Comparison of ENCODE assay signal across 8 cellular contexts in the genomic region with DNA sequence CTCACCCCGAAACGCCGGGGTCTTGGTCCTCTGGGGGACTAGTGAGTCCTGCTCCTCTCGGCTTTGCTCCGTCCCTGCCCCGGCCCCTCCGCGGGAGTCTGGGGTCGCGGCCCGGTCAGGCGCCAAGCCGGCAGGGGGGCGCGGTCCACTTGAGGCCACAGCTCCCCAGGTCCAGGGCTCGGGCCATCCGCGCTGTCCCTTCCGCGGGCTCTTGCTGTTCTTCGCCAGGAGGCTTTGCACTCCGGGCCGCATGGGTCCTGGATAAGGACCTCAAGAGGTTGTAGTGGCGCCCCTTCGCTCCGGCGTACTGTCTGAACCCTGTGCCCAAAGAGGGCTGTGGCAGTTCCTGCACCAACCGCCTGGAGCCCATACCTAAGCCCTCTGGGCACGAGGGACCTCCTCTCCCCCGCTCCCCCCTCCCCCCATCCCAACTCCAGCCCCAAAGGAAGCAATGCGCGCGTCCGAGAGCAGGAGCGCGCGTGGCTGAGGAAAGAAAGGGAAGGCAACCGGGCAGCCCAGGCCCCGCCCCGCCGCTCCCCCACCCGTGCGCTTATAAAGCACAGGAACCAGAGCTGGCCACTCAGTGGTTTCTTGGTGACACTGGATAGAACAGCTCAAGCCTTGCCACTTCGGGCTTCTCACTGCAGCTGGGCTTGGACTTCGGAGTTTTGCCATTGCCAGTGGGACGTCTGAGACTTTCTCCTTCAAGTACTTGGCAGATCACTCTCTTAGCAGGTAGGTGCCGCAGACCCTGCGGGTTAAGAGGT. TPM values are rescaled to one million over a fixed set of nuclear protein-coding genes. Genes with fewer than 3 reads are reported as not detected.
DNase-seq lines count a peak whose midpoint lies in the region; ATAC-seq and TF ChIP-seq lines count a peak whose summit lies in the region.

A gene with protein sequence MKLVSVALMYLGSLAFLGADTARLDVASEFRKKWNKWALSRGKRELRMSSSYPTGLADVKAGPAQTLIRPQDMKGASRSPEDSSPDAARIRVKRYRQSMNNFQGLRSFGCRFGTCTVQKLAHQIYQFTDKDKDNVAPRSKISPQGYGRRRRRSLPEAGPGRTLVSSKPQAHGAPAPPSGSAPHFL (plus strand): TSS at position 579 of the 767 bp plus-strand sequence. CDS start 628 bp downstream, outside the sequence.

- intact Hi-C loops in sciatic nerve (cut with DNase I): loop anchor here (5.0 kb wide), 2 partner anchors 92 to 547 kb away; no protein-coding TSS in a partner anchor

- H3K27ac ChIP-seq in HUES6 (ENCODE audit: low read depth, low read length) (peak within 1 kb of the TSS; percentile 83), iPS-20b (ENCODE audit: low read length) (peak within 1 kb of the TSS; percentile 6)

- H3K4me1 ChIP-seq in HUES6 (ENCODE audit: control insufficient read depth, insufficient read depth, low read length) (peaks cover 25% of the 10 kb centered on the region), iPS-20b (ENCODE audit: insufficient read depth, low read length) (peaks cover 14% of the 10 kb centered on the region; the same call in 1 of the 2 replicates)

- peak within 1 kb of the TSS; percentile 95 for H3K9ac ChIP-seq in HUES6 (ENCODE audit: low read length)
- peak within 1 kb of the TSS; percentile 86 for H3K9ac ChIP-seq in iPS-20b (ENCODE audit: low read depth, low read length)

- peak within 1 kb of the TSS; percentile 68 for H3K4me3 ChIP-seq in HUES6 (ENCODE audit: low read depth, low read length)
- H3K4me3 ChIP-seq in cardiac fibroblast (replicated peaks in 1 of 2; ENCODE audit: low read depth in 2 of 2, low read length in 2 of 2): peak within 1 kb of the TSS; percentile 89 to 98
- H3K4me3 ChIP-seq in iPS-20b (ENCODE audit: low read length): peak within 1 kb of the TSS; percentile 93

- ATAC-seq in sciatic nerve: peak; percentile 77
- ATAC-seq in GM18867 (IDR thresholded peaks at IDR 0.05; ENCODE audit: unreplicated experiment): no peak
- ATAC-seq in HG02840 (IDR thresholded peaks at IDR 0.05; ENCODE audit: low FRiP score, unreplicated experiment): no peak

- DNase-seq in Daoy (ENCODE audit: low read depth) (peak; percentile 86), SK-N-DZ (ENCODE audit: low spot score) (peak; percentile 96), cardiac fibroblast (ENCODE audit: low read depth in 2 of 2) (peak; percentile 96 to 97), sciatic nerve (ENCODE audit: low spot score) (peak; percentile 92)

- no peaks in the 10 kb centered on the region for H3K9me3 ChIP-seq in HUES6 (ENCODE audit: control insufficient read depth, insufficient read depth, low read depth, low read length)
- no peaks in the 10 kb centered on the region for H3K9me3 ChIP-seq in iPS-20b (ENCODE audit: insufficient read depth, low read depth, low read length)

- peaks cover 18% of the 10 kb centered on the region for H3K36me3 ChIP-seq in HUES6 (ENCODE audit: control insufficient read depth, insufficient read depth, low read length)
- H3K36me3 ChIP-seq in iPS-20b (ENCODE audit: insufficient read depth, low read depth, low read length): peaks cover 18% of the 10 kb centered on the region; the same call in 1 of the 2 replicates

- H3K27me3 ChIP-seq in HUES6 (ENCODE audit: control insufficient read depth, insufficient read depth, low read length): peaks cover 67% of the 10 kb centered on the region
- H3K27me3 ChIP-seq in iPS-20b (ENCODE audit: insufficient read depth, low read length): peaks cover 83% of the 10 kb centered on the region

- peak; percentile 33 for TF ChIP-seq CTCF in cardiac fibroblast (IDR thresholded peaks at IDR 0.05; ENCODE audit: low read depth, low read length)

RNA-seq across cellular contexts. Expression of the gene that starts here (rescaled TPM):
- 16.3 and 26.2 TPM in 2 replicates for total RNA-seq in Daoy (2014; rRNA removed; shearing (Covaris generic))
- polyA plus RNA-seq in SK-N-DZ (2014; cell fraction: cytosol; rRNA removed): 182 and 240 TPM in 2 replicates
- 479 and 545 TPM in 2 replicates for polyA plus RNA-seq in SK-N-DZ (2014; cell fraction: nucleus; rRNA removed)
- 92.4 TPM for total RNA-seq in sciatic nerve
